1 cellular context compared by ENCODE assay signal in genomic region chr17:57140321-57140720, GRCh38.
TF ChIP-seq lines count a peak whose summit lies in the region.

No MANE protein-coding gene starts in this region.

TF ChIP-seq in WTC11, 78 proteins besides CTCF, POLR2A, EP300 and RAD21 (continued from another document):
- TF ChIP-seq, protein P1, sequence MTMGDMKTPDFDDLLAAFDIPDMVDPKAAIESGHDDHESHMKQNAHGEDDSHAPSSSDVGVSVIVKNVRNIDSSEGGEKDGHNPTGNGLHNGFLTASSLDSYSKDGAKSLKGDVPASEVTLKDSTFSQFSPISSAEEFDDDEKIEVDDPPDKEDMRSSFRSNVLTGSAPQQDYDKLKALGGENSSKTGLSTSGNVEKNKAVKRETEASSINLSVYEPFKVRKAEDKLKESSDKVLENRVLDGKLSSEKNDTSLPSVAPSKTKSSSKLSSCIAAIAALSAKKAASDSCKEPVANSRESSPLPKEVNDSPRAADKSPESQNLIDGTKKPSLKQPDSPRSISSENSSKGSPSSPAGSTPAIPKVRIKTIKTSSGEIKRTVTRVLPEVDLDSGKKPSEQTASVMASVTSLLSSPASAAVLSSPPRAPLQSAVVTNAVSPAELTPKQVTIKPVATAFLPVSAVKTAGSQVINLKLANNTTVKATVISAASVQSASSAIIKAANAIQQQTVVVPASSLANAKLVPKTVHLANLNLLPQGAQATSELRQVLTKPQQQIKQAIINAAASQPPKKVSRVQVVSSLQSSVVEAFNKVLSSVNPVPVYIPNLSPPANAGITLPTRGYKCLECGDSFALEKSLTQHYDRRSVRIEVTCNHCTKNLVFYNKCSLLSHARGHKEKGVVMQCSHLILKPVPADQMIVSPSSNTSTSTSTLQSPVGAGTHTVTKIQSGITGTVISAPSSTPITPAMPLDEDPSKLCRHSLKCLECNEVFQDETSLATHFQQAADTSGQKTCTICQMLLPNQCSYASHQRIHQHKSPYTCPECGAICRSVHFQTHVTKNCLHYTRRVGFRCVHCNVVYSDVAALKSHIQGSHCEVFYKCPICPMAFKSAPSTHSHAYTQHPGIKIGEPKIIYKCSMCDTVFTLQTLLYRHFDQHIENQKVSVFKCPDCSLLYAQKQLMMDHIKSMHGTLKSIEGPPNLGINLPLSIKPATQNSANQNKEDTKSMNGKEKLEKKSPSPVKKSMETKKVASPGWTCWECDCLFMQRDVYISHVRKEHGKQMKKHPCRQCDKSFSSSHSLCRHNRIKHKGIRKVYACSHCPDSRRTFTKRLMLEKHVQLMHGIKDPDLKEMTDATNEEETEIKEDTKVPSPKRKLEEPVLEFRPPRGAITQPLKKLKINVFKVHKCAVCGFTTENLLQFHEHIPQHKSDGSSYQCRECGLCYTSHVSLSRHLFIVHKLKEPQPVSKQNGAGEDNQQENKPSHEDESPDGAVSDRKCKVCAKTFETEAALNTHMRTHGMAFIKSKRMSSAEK (CRISPR knock-in tag; IDR thresholded peaks at IDR 0.05; ENCODE audit: borderline replicate concordance): no peak
- no peak for TF ChIP-seq JUN (CRISPR knock-in tag; IDR thresholded peaks at IDR 0.05)
- TF ChIP-seq ZNF263 (CRISPR knock-in tag; IDR thresholded peaks at IDR 0.05; ENCODE audit: low read depth): no peak
- TF ChIP-seq ZNF121 (CRISPR knock-in tag; IDR thresholded peaks at IDR 0.05): no peak
